Comparison of ENCODE assay signal across 37 cellular contexts in the genomic region with DNA sequence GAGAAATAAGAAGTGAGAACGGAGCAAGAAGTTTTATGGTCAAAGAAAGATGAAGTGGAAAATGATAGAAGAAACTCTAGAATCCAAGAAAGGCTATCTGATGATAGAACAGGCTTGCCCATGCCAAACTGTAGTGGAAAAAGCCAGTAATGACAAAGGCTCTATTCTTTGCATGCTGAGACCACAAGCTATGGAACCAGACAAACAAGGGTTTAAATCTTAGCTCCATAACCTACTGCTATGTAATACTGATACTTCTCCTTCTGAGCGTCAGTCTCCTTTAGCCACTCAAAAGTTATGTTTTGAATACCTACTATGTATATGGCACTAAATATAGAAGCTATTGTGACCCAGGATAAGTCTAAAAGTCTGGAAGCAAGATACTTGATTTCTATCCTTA.
"Had no signal": no experiment of that assay in that cellular context is flagged by ENCODE, and none has a peak within 500 bp of the region (broad histone marks: within the 10 kb centered on the region; RNA-seq: fewer than 3 reads in every experiment).

No MANE protein-coding gene starts in this region.

- ATAC-seq: activated CD8-positive, alpha-beta memory T cell treated with anti-CD3 and anti-CD28 coated beads, Interleukin-2, amount 10 ng/mL, durations not matched to agents 7 days and 5 days; activated naive CD8-positive, alpha-beta T cell treated with anti-CD3 and anti-CD28 coated beads, Interleukin-2, amount 50 U/mL, for 24 hours; PC-3; Right ventricle myocardium inferior had no signal

- DNase-seq: activated B cell treated with CpG ODN at 0.5 μM for 24 hours; activated CD4-positive, alpha-beta memory T cell treated with anti-CD3 and anti-CD28 coated beads for 36 hours; activated CD4-positive, alpha-beta T cell treated with anti-CD3 and anti-CD28 coated beads for 4 hours; activated CD4-positive, alpha-beta T cell treated with anti-CD3 and anti-CD28 coated beads, Interleukin-2, amount 50 U/mL, for 1 hour; activated CD4-positive, CD25-positive, alpha-beta regulatory T cell treated with anti-CD3 and anti-CD28 coated beads, Interleukin-2, amount 50 U/mL, for 72 hours; activated CD8-positive, alpha-beta memory T cell treated with anti-CD3 and anti-CD28 coated beads for 24 hours; activated CD8-positive, alpha-beta memory T cell treated with anti-CD3 and anti-CD28 coated beads, Interleukin-2, amount 10 ng/mL, durations not matched to agents 7 days and 5 days; activated gamma-delta T cell treated with Interleukin-2 at 50 U/mL for 16 hours; activated naive CD4-positive, alpha-beta T cell treated with anti-CD3 and anti-CD28 coated beads, Interleukin-2, amount 10 ng/mL, durations not matched to agents 7 days and 5 days; activated naive CD8-positive, alpha-beta T cell treated with anti-CD3 and anti-CD28 coated beads, Interleukin-2, amount 50 U/mL, for 24 hours; activated T-cell treated with anti-CD3 and anti-CD28 coated beads, Interleukin-2, amount 50 U/mL, for 1 hour; activated T-cell treated with anti-CD3 and anti-CD28 coated beads, Interleukin-2, amount 50 U/mL, for 72 hours; anterior cingulate cortex; central memory CD4-positive, alpha-beta T cell; Kasumi-1; KG1; MG63; NCI-H1048; NCI-H1436 treated with DMSO at 0.1 percent for 48 hours; NCI-H1694 treated with DMSO at 0.1 percent for 48 hours; NCI-H2029; NCI-H345; NCI-H526; NCI-H748 treated with DMSO at 0.1 percent for 48 hours; NK-92 treated with Interleukin-12 subunit alpha and Interleukin-12 subunit beta, amount 100 ng/mL, for 24 hours; PC-3; Peyer's patch; RPMI8226; SIG-M5; SW 1271; T-helper 1 cell; T-helper 2 cell; T-helper 9 cell had no signal

- H3K9me3 ChIP-seq: MG63, Peyer's patch had no signal

- H3K9me3 Mint-ChIP-seq: activated B cell treated with CpG ODN at 0.5 μM for 24 hours; activated CD4-positive, alpha-beta memory T cell treated with anti-CD3 and anti-CD28 coated beads for 36 hours; activated naive CD4-positive, alpha-beta T cell treated with anti-CD3 and anti-CD28 coated beads, Interleukin-2, amount 10 ng/mL, durations not matched to agents 7 days and 5 days; activated naive CD8-positive, alpha-beta T cell treated with anti-CD3 and anti-CD28 coated beads, Interleukin-2, amount 50 U/mL, for 24 hours; activated T-cell treated with anti-CD3 and anti-CD28 coated beads, Interleukin-2, amount 50 U/mL, for 72 hours; brain had no signal

- H3K36me3 Mint-ChIP-seq: activated CD8-positive, alpha-beta memory T cell treated with anti-CD3 and anti-CD28 coated beads, Interleukin-2, amount 10 ng/mL, durations not matched to agents 7 days and 5 days; activated naive CD4-positive, alpha-beta T cell treated with anti-CD3 and anti-CD28 coated beads, Interleukin-2, amount 10 ng/mL, durations not matched to agents 7 days and 5 days; brain had no signal

- H3K4me1 ChIP-seq: Peyer's patch had no signal

- H3K27me3 ChIP-seq: MG63, Peyer's patch had no signal

- H3K4me1 Mint-ChIP-seq: activated B cell treated with CpG ODN at 0.5 μM for 24 hours; activated CD8-positive, alpha-beta memory T cell treated with anti-CD3 and anti-CD28 coated beads, Interleukin-2, amount 10 ng/mL, durations not matched to agents 7 days and 5 days; activated naive CD4-positive, alpha-beta T cell treated with anti-CD3 and anti-CD28 coated beads, Interleukin-2, amount 10 ng/mL, durations not matched to agents 7 days and 5 days; brain had no signal

- H3K27ac ChIP-seq: Peyer's patch, VCaP had no signal

- H3K4me3 ChIP-seq: MG63, Peyer's patch had no signal

- H3K27me3 Mint-ChIP-seq: activated B cell treated with CpG ODN at 0.5 μM for 24 hours; activated CD4-positive, alpha-beta memory T cell treated with anti-CD3 and anti-CD28 coated beads for 36 hours; activated CD8-positive, alpha-beta memory T cell treated with anti-CD3 and anti-CD28 coated beads, Interleukin-2, amount 10 ng/mL, durations not matched to agents 7 days and 5 days; activated naive CD4-positive, alpha-beta T cell treated with anti-CD3 and anti-CD28 coated beads, Interleukin-2, amount 10 ng/mL, durations not matched to agents 7 days and 5 days; activated naive CD8-positive, alpha-beta T cell; activated naive CD8-positive, alpha-beta T cell treated with anti-CD3 and anti-CD28 coated beads, Interleukin-2, amount 50 U/mL, for 24 hours; brain had no signal

- H3K4me3 Mint-ChIP-seq: activated B cell treated with CpG ODN at 0.5 μM for 24 hours; activated CD4-positive, alpha-beta memory T cell treated with anti-CD3 and anti-CD28 coated beads for 36 hours; activated CD8-positive, alpha-beta memory T cell treated with anti-CD3 and anti-CD28 coated beads, Interleukin-2, amount 10 ng/mL, durations not matched to agents 7 days and 5 days; activated naive CD4-positive, alpha-beta T cell treated with anti-CD3 and anti-CD28 coated beads, Interleukin-2, amount 10 ng/mL, durations not matched to agents 7 days and 5 days; activated naive CD8-positive, alpha-beta T cell; activated naive CD8-positive, alpha-beta T cell treated with anti-CD3 and anti-CD28 coated beads, Interleukin-2, amount 50 U/mL, for 24 hours; activated T-cell treated with anti-CD3 and anti-CD28 coated beads, Interleukin-2, amount 50 U/mL, for 72 hours; brain had no signal

- H3K36me3 ChIP-seq: MG63, Peyer's patch had no signal

- H3K27ac Mint-ChIP-seq: activated B cell treated with CpG ODN at 0.5 μM for 24 hours; activated CD4-positive, alpha-beta memory T cell treated with anti-CD3 and anti-CD28 coated beads for 36 hours; activated CD8-positive, alpha-beta memory T cell treated with anti-CD3 and anti-CD28 coated beads, Interleukin-2, amount 10 ng/mL, durations not matched to agents 7 days and 5 days; activated naive CD4-positive, alpha-beta T cell treated with anti-CD3 and anti-CD28 coated beads, Interleukin-2, amount 10 ng/mL, durations not matched to agents 7 days and 5 days; activated naive CD8-positive, alpha-beta T cell; activated naive CD8-positive, alpha-beta T cell treated with anti-CD3 and anti-CD28 coated beads, Interleukin-2, amount 50 U/mL, for 24 hours; activated T-cell treated with anti-CD3 and anti-CD28 coated beads, Interleukin-2, amount 50 U/mL, for 72 hours; brain had no signal
